ENCODE assay signal across 11 cellular contexts in genomic region chr3:14179795-14180194, GRCh38. TPM values are rescaled to one million over a fixed set of nuclear protein-coding genes. Genes with fewer than 3 reads are reported as not detected.
DNase-seq lines count a peak whose midpoint lies in the region; ATAC-seq and TF ChIP-seq lines count a peak whose summit lies in the region.
"Had no signal": no experiment of that assay in that cellular context is flagged by ENCODE, and none has a peak within 500 bp of the region (broad histone marks: within the 10 kb centered on the region; RNA-seq: fewer than 3 reads in every experiment).

No MANE protein-coding gene starts in this region.

- no peak overlapping the region for H3K27ac ChIP-seq in PC-3 (ENCODE audit: low read length)
- no peak overlapping the region for H3K27ac ChIP-seq in endodermal cell (ENCODE audit: low read depth, low read length)

- CTCF ChIA-PET in activated CD4-positive, alpha-beta T cell treated with anti-CD3 and anti-CD28 coated beads, Interleukin-2, amount 10 ng/mL, durations not matched to agents 7 days and 5 days (lab: Charles Lee) = interaction anchor here (0.7 to 1.9 kb wide), 8 partner anchors 10 to 472 kb away, joined by 3 to 7 read pairs (median 3); partner anchors contain the start of genes CCDC174, CHCHD4 and TMEM43
- CTCF ChIA-PET in PC-3 (lab: Charles Lee) = interaction anchor here (0.5 to 0.9 kb wide), 2 partner anchors 24 to 223 kb away, joined by 3 read pairs; partner anchors contain the start of gene SLC6A6

- H3K36me3 ChIP-seq in PC-3 (ENCODE audit: low read depth, low read length) = peaks cover 28% of the 10 kb centered on the region
- H3K36me3 ChIP-seq in endodermal cell (ENCODE audit: control insufficient read depth, insufficient read depth, low read length) = peaks cover 32% of the 10 kb centered on the region

- POLR2A ChIA-PET in activated CD4-positive, alpha-beta T cell treated with anti-CD3 and anti-CD28 coated beads, Interleukin-2, amount 10 ng/mL, durations not matched to agents 7 days and 5 days (lab: Charles Lee) = no interaction called here
- POLR2A ChIA-PET in PC-3 (lab: Charles Lee; ENCODE audit: unreplicated experiment) = no interaction called here

- H3K9me3 ChIP-seq in PC-3 (ENCODE audit: low read length) = no peaks in the 10 kb centered on the region
- no peaks in the 10 kb centered on the region for H3K9me3 ChIP-seq in endodermal cell (ENCODE audit: control insufficient read depth, low read length)
- H3K9me3 ChIP-seq: adrenal gland, upper lobe of left lung had no signal

- TF ChIP-seq CTCF in PC-3 (conservative IDR thresholded peaks at IDR 0.05; ENCODE audit: low read depth, low read length) = no peak
- TF ChIP-seq CTCF in endodermal cell (conservative IDR thresholded peaks at IDR 0.05) = no peak
- TF ChIP-seq CTCF in progenitor cell of endocrine pancreas (IDR thresholded peaks at IDR 0.05; ENCODE audit: unreplicated experiment) = no peak

- intact Hi-C loops in PC-3 (cut with micrococcal nuclease) = loop anchor here (2.0 to 5.0 kb wide), 2 partner anchors 35 to 473 kb away; partner anchors contain the start of gene CCDC174

- H3K4me3 ChIP-seq in PC-3 (ENCODE audit: low read length) = peak overlapping the region; percentile 74
- peak overlapping the region; percentile 89 for H3K4me3 ChIP-seq in endodermal cell (ENCODE audit: low read length)

- H3K27me3 Mint-ChIP-seq in activated CD4-positive, alpha-beta T cell treated with anti-CD3 and anti-CD28 coated beads, Interleukin-2, amount 10 ng/mL, durations not matched to agents 7 days and 5 days = no peaks in the 10 kb centered on the region
- H3K27me3 Mint-ChIP-seq in endodermal cell (ENCODE audit: insufficient read depth) (no peaks in the 10 kb centered on the region), progenitor cell of endocrine pancreas (no peaks in the 10 kb centered on the region)

- H3K27me3 ChIP-seq in PC-3 (ENCODE audit: low read length) (no peaks in the 10 kb centered on the region), endodermal cell (ENCODE audit: control insufficient read depth, insufficient read depth, low read length, poor library complexity, severe bottlenecking) (no peaks in the 10 kb centered on the region)
- H3K27me3 ChIP-seq: adrenal gland, upper lobe of left lung had no signal

- peak overlapping the region; percentile 81 for H3K4me2 ChIP-seq in PC-3 (ENCODE audit: low read length)

- H3K9me3 Mint-ChIP-seq in activated CD4-positive, alpha-beta T cell treated with anti-CD3 and anti-CD28 coated beads, Interleukin-2, amount 10 ng/mL, durations not matched to agents 7 days and 5 days = no peaks in the 10 kb centered on the region
- H3K9me3 Mint-ChIP-seq in endodermal cell = no peaks in the 10 kb centered on the region
- H3K9me3 Mint-ChIP-seq in progenitor cell of endocrine pancreas (ENCODE audit: low read depth) = no peaks in the 10 kb centered on the region

- no peaks in the 10 kb centered on the region for H3F3A ChIP-seq in PC-3 (ENCODE audit: low read length, unreplicated experiment)

- 100% methylated on average over 1 of the region's 1 CpG; no CpG with 5 or more reads in 1 of the 2 experiments for WGBS in endodermal cell (ENCODE audit: insufficient coverage in 1 of 2, insufficient read length in 1 of 2), 2 experiments

- peak overlapping the region; percentile 100 for H3K27ac Mint-ChIP-seq in activated CD4-positive, alpha-beta T cell treated with anti-CD3 and anti-CD28 coated beads, Interleukin-2, amount 10 ng/mL, durations not matched to agents 7 days and 5 days
- H3K27ac Mint-ChIP-seq in endodermal cell = peak overlapping the region; percentile 100
- peak overlapping the region; percentile 99 for H3K27ac Mint-ChIP-seq in progenitor cell of endocrine pancreas

- H3K79me2 ChIP-seq in PC-3 (ENCODE audit: low read length) = peaks cover 74% of the 10 kb centered on the region

- ATAC-seq in PC-3 (no peak), HG02588 (IDR thresholded peaks at IDR 0.05; ENCODE audit: unreplicated experiment) (no peak), esophagus mucosa (no peak)

- H3K36me3 Mint-ChIP-seq in activated CD4-positive, alpha-beta T cell treated with anti-CD3 and anti-CD28 coated beads, Interleukin-2, amount 10 ng/mL, durations not matched to agents 7 days and 5 days (ENCODE audit: low read depth) = peaks cover 34% of the 10 kb centered on the region
- peaks cover 24% of the 10 kb centered on the region for H3K36me3 Mint-ChIP-seq in endodermal cell (ENCODE audit: low read depth)
- peaks cover 8% of the 10 kb centered on the region for H3K36me3 Mint-ChIP-seq in progenitor cell of endocrine pancreas (ENCODE audit: insufficient read depth)

- H3K9ac ChIP-seq in PC-3 (ENCODE audit: low read length) = peak overlapping the region; percentile 90
- peak overlapping the region; percentile 86 for H3K9ac ChIP-seq in endodermal cell (ENCODE audit: extremely low read depth, low read length, poor library complexity, severe bottlenecking)

- peaks cover 9% of the 10 kb centered on the region; the same call in 1 of the 2 replicates for H4K20me1 ChIP-seq in PC-3 (ENCODE audit: low read length)

- H3K4me1 ChIP-seq in PC-3 (ENCODE audit: insufficient read depth, low read length) (peaks cover 28% of the 10 kb centered on the region), endodermal cell (ENCODE audit: control insufficient read depth, insufficient read depth, low read length) (no peaks in the 10 kb centered on the region)

- peak overlapping the region; percentile 100 for H3K4me3 Mint-ChIP-seq in activated CD4-positive, alpha-beta T cell treated with anti-CD3 and anti-CD28 coated beads, Interleukin-2, amount 10 ng/mL, durations not matched to agents 7 days and 5 days
- H3K4me3 Mint-ChIP-seq in endodermal cell (peak overlapping the region; percentile 98), progenitor cell of endocrine pancreas (ENCODE audit: low read depth) (peak overlapping the region; percentile 99)

- no peak overlapping the region for H2AFZ ChIP-seq in PC-3 (ENCODE audit: low read length)

- DNase-seq in activated CD4-positive, alpha-beta T cell treated with anti-CD3 and anti-CD28 coated beads, Interleukin-2, amount 10 ng/mL, durations not matched to agents 7 days and 5 days = no peak
- DNase-seq in activated CD4-positive, alpha-beta T cell treated with anti-CD3 and anti-CD28 coated beads for 48 hours = no peak
- DNase-seq in PC-3 (no peak), endodermal cell (no peak), progenitor cell of endocrine pancreas (ENCODE audit: low spot score, unreplicated experiment) (no peak), NCI-H1417 treated with DMSO at 0.1 percent for 48 hours (lab: John Stamatoyannopoulos, UW) (no peak)
- DNase-seq: adrenal gland; stimulated activated CD4-positive, alpha-beta T cell treated with anti-CD3 and anti-CD28 coated beads, Interleukin-2, amount 100 ng/mL, for 48 hours; upper lobe of left lung had no signal

- no peaks in the 10 kb centered on the region for H3K9me2 ChIP-seq in PC-3 (replicated peaks; ENCODE audit: low read length)

- H3K4me1 Mint-ChIP-seq in activated CD4-positive, alpha-beta T cell treated with anti-CD3 and anti-CD28 coated beads, Interleukin-2, amount 10 ng/mL, durations not matched to agents 7 days and 5 days = peaks cover 67% of the 10 kb centered on the region
- H3K4me1 Mint-ChIP-seq in endodermal cell = peaks cover 34% of the 10 kb centered on the region
- H3K4me1 Mint-ChIP-seq in progenitor cell of endocrine pancreas (ENCODE audit: low read depth) = peaks cover 30% of the 10 kb centered on the region

- no TSS peak for BruUV-seq in PC-3 (replicated peaks; lab: Mats Ljungman, UMichigan)

RNA-seq across cellular contexts. Expression of gene LSM3, which starts 1.2 kb away (rescaled TPM):
- 10 to 100 TPM; 16.1 to 18.6 TPM for total RNA-seq in activated CD4-positive, alpha-beta T cell treated with anti-CD3 and anti-CD28 coated beads, Interleukin-2, amount 10 ng/mL, durations not matched to agents 7 days and 5 days
- total RNA-seq in PC-3 (2014; rRNA removed) (22.0 and 27.2 TPM in 2 replicates), endodermal cell (10 to 100 TPM; 18.1 to 19.7 TPM), progenitor cell of endocrine pancreas (13.2 and 13.4 TPM in 2 replicates), esophagus mucosa (10.3 TPM)
- polyA plus RNA-seq in endodermal cell (2013, experiment 1 of 2) = 21.2 TPM
- polyA plus RNA-seq in endodermal cell (2013, experiment 2 of 2) = 21.9 TPM

RNA-seq across cellular contexts. Expression of gene XPC, which starts 1.4 kb away (rescaled TPM):
- 10 to 100 TPM; 41.1 to 43.0 TPM for total RNA-seq in activated CD4-positive, alpha-beta T cell treated with anti-CD3 and anti-CD28 coated beads, Interleukin-2, amount 10 ng/mL, durations not matched to agents 7 days and 5 days
- total RNA-seq in PC-3 (2014; rRNA removed) (24.3 and 26.1 TPM in 2 replicates), endodermal cell (10 to 100 TPM; 33.0 to 40.0 TPM), progenitor cell of endocrine pancreas (40.1 and 43.0 TPM in 2 replicates), esophagus mucosa (13.4 TPM)
- 37.6 TPM for polyA plus RNA-seq in endodermal cell (2013, experiment 1 of 2)
- polyA plus RNA-seq in endodermal cell (2013, experiment 2 of 2) = 34.9 TPM

RNA-seq across cellular contexts. Expression of gene TMEM43, which starts 54.9 kb away (rescaled TPM):
- 10 to 100 TPM; 40.4 to 42.0 TPM for total RNA-seq in activated CD4-positive, alpha-beta T cell treated with anti-CD3 and anti-CD28 coated beads, Interleukin-2, amount 10 ng/mL, durations not matched to agents 7 days and 5 days
- 78.6 and 83.1 TPM in 2 replicates for total RNA-seq in PC-3 (2014; rRNA removed)
- total RNA-seq in endodermal cell = 10 to 100 TPM; 28.9 to 39.3 TPM
- 45.4 TPM for polyA plus RNA-seq in endodermal cell (2013, experiment 1 of 2)
- polyA plus RNA-seq in endodermal cell (2013, experiment 2 of 2) = 44.9 TPM
- 38.2 and 40.0 TPM in 2 replicates for total RNA-seq in progenitor cell of endocrine pancreas
- 55.7 TPM for total RNA-seq in esophagus mucosa

RNA-seq across cellular contexts. Expression of gene CHCHD4, which starts 55.1 kb away (rescaled TPM):
- 10 to 100 TPM; 12.7 to 13.2 TPM for total RNA-seq in activated CD4-positive, alpha-beta T cell treated with anti-CD3 and anti-CD28 coated beads, Interleukin-2, amount 10 ng/mL, durations not matched to agents 7 days and 5 days
- 39.5 and 43.3 TPM in 2 replicates for total RNA-seq in PC-3 (2014; rRNA removed)
- total RNA-seq in endodermal cell = 10 to 100 TPM; 16.2 to 20.5 TPM
- 16.4 TPM for polyA plus RNA-seq in endodermal cell (2013, experiment 1 of 2)
- polyA plus RNA-seq in endodermal cell (2013, experiment 2 of 2) = 14.7 TPM
- 10.8 and 12.7 TPM in 2 replicates for total RNA-seq in progenitor cell of endocrine pancreas
- 13.0 TPM for total RNA-seq in esophagus mucosa
